1 cellular context compared by ENCODE assay signal in genomic region chr2:226659416-226659815, GRCh38.
TF ChIP-seq lines count a peak whose summit lies in the region.

No MANE protein-coding gene starts in this region.

TF ChIP-seq in IMR-90, 13 proteins besides CTCF, POLR2A, EP300 and RAD21:
- no peak for TF ChIP-seq RFX5 (IDR thresholded peaks at IDR 0.05; ENCODE audit: low read depth, low read length)
- TF ChIP-seq MXI1 (IDR thresholded peaks at IDR 0.05; ENCODE audit: borderline replicate concordance, low read depth, low read length), result no peak
- no peak for TF ChIP-seq CEBPB (IDR thresholded peaks at IDR 0.05; ENCODE audit: low read depth, low read length)
- no peak for TF ChIP-seq USF2 (IDR thresholded peaks at IDR 0.05; ENCODE audit: low read depth, low read length)
- no peak for TF ChIP-seq FOS (IDR thresholded peaks at IDR 0.05; ENCODE audit: low read depth, low read length)
- TF ChIP-seq ELK1 (IDR thresholded peaks at IDR 0.05; ENCODE audit: borderline replicate concordance, low read depth, low read length), result no peak
- no peak for TF ChIP-seq CHD1 (IDR thresholded peaks at IDR 0.05; ENCODE audit: low read depth, low read length)
- no peak for TF ChIP-seq NFE2L2 (IDR thresholded peaks at IDR 0.05; ENCODE audit: low read depth, low read length)
- TF ChIP-seq MAZ (IDR thresholded peaks at IDR 0.05; ENCODE audit: borderline replicate concordance, low read depth, low read length), result no peak
- TF ChIP-seq BHLHE40 (IDR thresholded peaks at IDR 0.05; ENCODE audit: low read depth, low read length), result no peak
- TF ChIP-seq SMC3 (IDR thresholded peaks at IDR 0.05; ENCODE audit: low read depth, low read length), result no peak
- no peak for TF ChIP-seq RCOR1 (IDR thresholded peaks at IDR 0.05; ENCODE audit: insufficient replicate concordance, low read length)
- no peak for TF ChIP-seq MAFK (IDR thresholded peaks at IDR 0.05; ENCODE audit: low read depth, low read length)
